Comparison of ENCODE assay signal across 1 cellular context in genomic region chr12:3398196-3398789, GRCh38.
TF ChIP-seq lines count a peak whose summit lies in the region.

No MANE protein-coding gene starts in this region.

TF ChIP-seq in WTC11, 78 proteins besides CTCF, POLR2A, EP300 and RAD21 (continued from another document):
- TF ChIP-seq PRDM15 (CRISPR knock-in tag; IDR thresholded peaks at IDR 0.05) (no peak), SP1 (CRISPR knock-in tag; conservative IDR thresholded peaks at IDR 0.05) (no peak), JUN (CRISPR knock-in tag; IDR thresholded peaks at IDR 0.05) (no peak), ETV6 (CRISPR knock-in tag; IDR thresholded peaks at IDR 0.05) (no peak), RORB (CRISPR knock-in tag; IDR thresholded peaks at IDR 0.05) (no peak), PRRX2 (CRISPR knock-in tag; IDR thresholded peaks at IDR 0.05) (no peak), FOXJ3 (CRISPR knock-in tag; IDR thresholded peaks at IDR 0.05; ENCODE audit: borderline replicate concordance) (no peak), SMAD4 (CRISPR knock-in tag; IDR thresholded peaks at IDR 0.05) (no peak), USF2 (CRISPR knock-in tag; IDR thresholded peaks at IDR 0.05) (no peak)
